In genomic region chr6:108673602-108674001, GRCh38 we compare ENCODE assay signal across 16 cellular contexts.
DNase-seq lines count a peak whose midpoint lies in the region; ATAC-seq and TF ChIP-seq lines count a peak whose summit lies in the region.
"Had no signal": no experiment of that assay in that cellular context is flagged by ENCODE, and none has a peak within 500 bp of the region (broad histone marks: within the 10 kb centered on the region; RNA-seq: fewer than 3 reads in every experiment).

No MANE protein-coding gene starts in this region.

- H3K4me1 ChIP-seq in esophagus squamous epithelium (peaks cover 8 to 91% (median 49%) of the 10 kb centered on the region in 3 donors), upper lobe of right lung (peaks cover 63% of the 10 kb centered on the region)

- 62 to 72% methylated on average over 2 of the region's 2 CpGs for WGBS in esophagus squamous epithelium, 2 donors

- H3K4me1 Mint-ChIP-seq in stimulated activated naive CD8-positive, alpha-beta T cell treated with anti-CD3 and anti-CD28 coated beads, Interleukin-15, amount 100 ng/mL, for 72 hours = peaks cover 61% of the 10 kb centered on the region
- H3K4me1 Mint-ChIP-seq in nephron progenitor cell = peaks cover 56% of the 10 kb centered on the region

- TF ChIP-seq POLR2A in esophagus squamous epithelium (IDR thresholded peaks at IDR 0.05) = no peak

- peaks cover 15% of the 10 kb centered on the region for H3K36me3 Mint-ChIP-seq in nephron progenitor cell (ENCODE audit: low read depth)

- no peak overlapping the region for H3K4me3 ChIP-seq in esophagus squamous epithelium
- H3K4me3 ChIP-seq in upper lobe of right lung = no peak overlapping the region

- TF ChIP-seq CTCF in RWPE1 (conservative IDR thresholded peaks at IDR 0.05; ENCODE audit: low read depth) = no peak
- no peak for TF ChIP-seq CTCF in esophagus squamous epithelium (IDR thresholded peaks at IDR 0.05)
- no peak for TF ChIP-seq CTCF in upper lobe of right lung (IDR thresholded peaks at IDR 0.05)
- no peak for TF ChIP-seq CTCF in nephron progenitor cell (IDR thresholded peaks at IDR 0.05)

- POLR2A ChIA-PET in RWPE1 (lab: Yijun Ruan, JAX; ENCODE audit: low non-redundant PET) = no interaction called here

- no peak overlapping the region for H3K27ac ChIP-seq in RWPE1
- peak overlapping the region; percentile 2 to 31 (median 12) for H3K27ac ChIP-seq in esophagus squamous epithelium
- no peak overlapping the region for H3K27ac ChIP-seq in upper lobe of right lung

- H3K9me3 Mint-ChIP-seq in stimulated activated naive CD8-positive, alpha-beta T cell treated with anti-CD3 and anti-CD28 coated beads, Interleukin-15, amount 100 ng/mL, for 72 hours = no peaks in the 10 kb centered on the region
- H3K9me3 Mint-ChIP-seq in nephron progenitor cell = no peaks in the 10 kb centered on the region
- H3K9me3 Mint-ChIP-seq: CD14-positive monocyte, memory B cell had no signal

- H3K4me3 Mint-ChIP-seq in stimulated activated naive CD8-positive, alpha-beta T cell treated with anti-CD3 and anti-CD28 coated beads, Interleukin-15, amount 100 ng/mL, for 72 hours = no peak overlapping the region
- H3K4me3 Mint-ChIP-seq in nephron progenitor cell = no peak overlapping the region
- H3K4me3 Mint-ChIP-seq: activated CD8-positive, alpha-beta memory T cell treated with anti-CD3 and anti-CD28 coated beads, Interleukin-2, amount 10 ng/mL, durations not matched to agents 7 days and 5 days; CD14-positive monocyte; memory B cell had no signal

- CTCF ChIA-PET in RWPE1 (lab: Yijun Ruan, JAX) = no interaction called here

- no peaks in the 10 kb centered on the region for H3K9me3 ChIP-seq in esophagus squamous epithelium
- H3K9me3 ChIP-seq in upper lobe of right lung = no peaks in the 10 kb centered on the region

- no peak for DNase-seq in stimulated activated naive CD8-positive, alpha-beta T cell treated with anti-CD3 and anti-CD28 coated beads, Interleukin-15, amount 100 ng/mL, for 72 hours
- DNase-seq in stimulated activated naive CD8-positive, alpha-beta T cell treated with anti-CD3 and anti-CD28 coated beads, Interleukin-15, Interleukin-2, amounts not matched to agents 100 U/mL and 50 U/mL, for 24 hours = no peak
- DNase-seq in RWPE1 (ENCODE audit: low spot score) (peak; percentile 76), esophagus squamous epithelium (lab: John Stamatoyannopoulos, UW) (no peak), upper lobe of right lung (no peak), nephron progenitor cell (no peak)
- DNase-seq: activated CD8-positive, alpha-beta memory T cell treated with anti-CD3 and anti-CD28 coated beads, Interleukin-2, amount 10 ng/mL, durations not matched to agents 7 days and 5 days; activated effector memory CD4-positive, alpha-beta T cell treated with anti-CD3 and anti-CD28 coated beads, Interleukin-2, amount 50 U/mL, for 16 hours; amniotic stem cell; NCI-H1694; NCI-H526 treated with DMSO at 0.1 percent for 48 hours; stimulated activated CD4-positive, alpha-beta T cell treated with anti-CD3 and anti-CD28 coated beads, Interleukin-15, amount 100 ng/mL, for 24 hours had no signal

- H3K27me3 Mint-ChIP-seq in stimulated activated naive CD8-positive, alpha-beta T cell treated with anti-CD3 and anti-CD28 coated beads, Interleukin-15, amount 100 ng/mL, for 72 hours = no peaks in the 10 kb centered on the region
- peaks cover 4% of the 10 kb centered on the region for H3K27me3 Mint-ChIP-seq in nephron progenitor cell (ENCODE audit: low read depth, poor library complexity)
- H3K27me3 Mint-ChIP-seq: activated CD8-positive, alpha-beta memory T cell treated with anti-CD3 and anti-CD28 coated beads, Interleukin-2, amount 10 ng/mL, durations not matched to agents 7 days and 5 days; memory B cell had no signal

- H3K27me3 ChIP-seq in esophagus squamous epithelium (no peaks in the 10 kb centered on the region), upper lobe of right lung (no peaks in the 10 kb centered on the region)

- peaks cover 0 to 13% (median 0%) of the 10 kb centered on the region in 3 donors for H3K36me3 ChIP-seq in esophagus squamous epithelium
- H3K36me3 ChIP-seq in upper lobe of right lung = peaks cover 6% of the 10 kb centered on the region

- ATAC-seq in stimulated activated naive CD8-positive, alpha-beta T cell treated with anti-CD3 and anti-CD28 coated beads, Interleukin-15, amount 100 ng/mL, for 72 hours = peak; percentile 20
- ATAC-seq in stimulated activated naive CD8-positive, alpha-beta T cell treated with anti-CD3 and anti-CD28 coated beads, Interleukin-15, Interleukin-2, amounts not matched to agents 100 U/mL and 50 U/mL, for 24 hours = no peak
- peak; percentile 50 for ATAC-seq in upper lobe of right lung
- no peak for ATAC-seq in GM21717 (IDR thresholded peaks at IDR 0.05; ENCODE audit: unreplicated experiment)
- no peak for ATAC-seq in activated CD4-positive, CD25-positive, alpha-beta regulatory T cell treated with anti-CD3 and anti-CD28 coated beads, Interleukin-2, amount 50 U/mL, for 24 hours
- ATAC-seq: activated CD8-positive, alpha-beta memory T cell treated with anti-CD3 and anti-CD28 coated beads, Interleukin-2, amount 10 ng/mL, durations not matched to agents 7 days and 5 days had no signal

- H3K27ac Mint-ChIP-seq in stimulated activated naive CD8-positive, alpha-beta T cell treated with anti-CD3 and anti-CD28 coated beads, Interleukin-15, amount 100 ng/mL, for 72 hours = no peak overlapping the region
- no peak overlapping the region for H3K27ac Mint-ChIP-seq in nephron progenitor cell
- H3K27ac Mint-ChIP-seq: activated CD8-positive, alpha-beta memory T cell treated with anti-CD3 and anti-CD28 coated beads, Interleukin-2, amount 10 ng/mL, durations not matched to agents 7 days and 5 days; CD14-positive monocyte had no signal

- intact Hi-C loops in esophagus squamous epithelium (cut with DNase I) = no loop called here
- intact Hi-C loops in upper lobe of right lung (cut with DNase I) = loop anchor here (10.0 kb wide), 1 partner anchor 109 kb away; the partner anchor contains the start of gene FOXO3

Comparison
In these comparisons a context has a peak if more than half of its experiments do, and no peak if none do; other contexts are left out.
1. ATAC-seq: peak in stimulated activated naive CD8-positive, alpha-beta T cell treated with anti-CD3 and anti-CD28 coated beads, Interleukin-15, amount 100 ng/mL, for 72 hours (single experiment) and upper lobe of right lung (single experiment); none in stimulated activated naive CD8-positive, alpha-beta T cell treated with anti-CD3 and anti-CD28 coated beads, Interleukin-15, Interleukin-2, amounts not matched to agents 100 U/mL and 50 U/mL, for 24 hours (single experiment), GM21717 (single experiment) and activated CD4-positive, CD25-positive, alpha-beta regulatory T cell treated with anti-CD3 and anti-CD28 coated beads, Interleukin-2, amount 50 U/mL, for 24 hours (0 of 2).
2. H3K27ac ChIP-seq: peak in esophagus squamous epithelium (4 of 4); none in RWPE1 (single experiment) and upper lobe of right lung (single experiment).